8 cellular contexts compared by ENCODE assay signal in the genomic region with DNA sequence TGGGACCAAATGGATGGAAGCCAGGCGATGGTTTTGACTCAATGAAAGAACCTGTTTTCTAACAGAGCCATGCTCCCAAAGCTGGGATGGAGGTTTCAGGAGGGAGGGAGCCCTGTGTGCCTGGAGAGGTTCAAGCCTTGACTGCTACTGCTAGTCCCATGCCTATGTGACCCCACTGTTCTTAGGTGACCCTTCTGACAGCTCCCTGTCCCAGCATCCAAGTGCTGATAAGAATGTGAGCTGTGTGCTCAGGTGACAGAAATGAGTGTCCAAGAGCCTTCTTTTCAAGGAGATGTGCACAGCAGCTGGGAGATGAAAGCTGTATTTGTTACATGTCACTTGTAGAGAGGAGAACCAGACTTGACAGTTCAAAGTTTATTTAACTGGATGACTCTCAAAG.
"Had no signal": no experiment of that assay in that cellular context is flagged by ENCODE, and none has a peak within 500 bp of the region (broad histone marks: within the 10 kb centered on the region; RNA-seq: fewer than 3 reads in every experiment).

No MANE protein-coding gene starts in this region.

- H3K27ac ChIP-seq: HL-60 had no signal

- H3K4me3 ChIP-seq: GM23338, HAP-1 had no signal

- H3K4me3 Mint-ChIP-seq: GM23338, HFFc6, IgD-negative memory B cell had no signal

- DNase-seq: H7, HFFc6 had no signal

- H3K27me3 Mint-ChIP-seq: IgD-negative memory B cell had no signal

- ATAC-seq: GM23338, HCT116, HepG2 had no signal

- H3K27ac Mint-ChIP-seq: GM23338, HFFc6 had no signal

- H3K36me3 Mint-ChIP-seq: IgD-negative memory B cell had no signal

- H3K9me3 ChIP-seq: HAP-1 had no signal

- H3K4me1 ChIP-seq: HAP-1 had no signal

- H3K4me1 Mint-ChIP-seq: IgD-negative memory B cell had no signal

- H3K36me3 ChIP-seq: HAP-1 had no signal
